ENCODE assay signal across 19 cellular contexts in the genomic region with DNA sequence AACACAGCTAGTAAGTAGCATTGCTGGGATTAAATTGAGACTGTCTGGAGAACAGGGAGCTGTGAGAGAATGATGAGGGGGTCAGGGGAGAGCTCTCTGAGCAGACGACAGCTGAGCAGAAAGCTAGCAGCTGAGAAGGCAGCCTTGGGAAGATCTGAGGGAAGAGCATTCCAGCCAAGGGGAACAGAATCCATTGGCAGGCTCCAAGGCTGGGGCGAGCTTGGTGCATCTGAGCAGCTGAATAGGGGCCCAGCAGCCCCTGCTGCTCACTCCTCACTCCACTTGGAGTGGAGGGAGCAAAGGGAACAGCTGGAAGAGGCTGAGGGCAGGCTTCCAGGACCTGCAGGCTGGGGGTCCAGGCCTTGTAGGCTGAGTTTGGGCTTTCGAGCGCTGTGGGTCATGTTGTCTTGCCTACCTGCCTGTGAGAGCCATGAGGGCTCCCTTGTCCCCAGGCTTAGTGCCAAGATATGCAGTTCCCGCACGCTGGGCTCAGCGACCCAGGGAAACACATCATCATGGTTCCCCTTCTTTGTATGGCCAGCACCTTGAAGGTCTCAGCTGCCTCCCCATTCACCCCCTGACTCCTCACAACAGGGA. TPM values are rescaled to one million over a fixed set of nuclear protein-coding genes. Genes with fewer than 3 reads are reported as not detected.
A peak's percentile ranks its signal among the peaks of the same experiment; 100 is the strongest.
DNase-seq lines count a peak whose midpoint lies in the region; ATAC-seq and TF ChIP-seq lines count a peak whose summit lies in the region.
"Had no signal": no experiment of that assay in that cellular context is flagged by ENCODE, and none has a peak within 500 bp of the region (broad histone marks: within the 10 kb centered on the region; RNA-seq: fewer than 3 reads in every experiment).

No MANE protein-coding gene starts in this region.

- H3K36me3 Mint-ChIP-seq in neural progenitor cell = peaks cover 4% of the 10 kb centered on the region
- H3K36me3 Mint-ChIP-seq: natural killer cell had no signal

- H3K36me3 ChIP-seq in A673 (ENCODE audit: insufficient read depth, low read length, poor library complexity, severe bottlenecking) (no peaks in the 10 kb centered on the region), neural progenitor cell (no peaks in the 10 kb centered on the region), left lung (no peaks in the 10 kb centered on the region)
- H3K36me3 ChIP-seq: cardiac muscle cell had no signal

- H3K9me3 ChIP-seq in A673 (ENCODE audit: low read depth, low read length, poor library complexity, severe bottlenecking) (peaks cover 7% of the 10 kb centered on the region), neural progenitor cell (ENCODE audit: low read depth) (no peaks in the 10 kb centered on the region), left lung (no peaks in the 10 kb centered on the region)

- H3K4me1 ChIP-seq in A673 (ENCODE audit: insufficient read depth, low read length, poor library complexity, severe bottlenecking) (peaks cover 12% of the 10 kb centered on the region), neural progenitor cell (no peaks in the 10 kb centered on the region), left lung (peaks cover 0 to under 1% of the 10 kb centered on the region in 2 donors)
- H3K4me1 ChIP-seq: tibial nerve had no signal

- TF ChIP-seq CTCF in A673 (conservative IDR thresholded peaks at IDR 0.05; ENCODE audit: low read depth, low read length) (no peak), neural progenitor cell (IDR thresholded peaks at IDR 0.05) (no peak), left lung (IDR thresholded peaks at IDR 0.05) (no peak)

- POLR2A ChIA-PET in A673 (lab: Charles Lee; ENCODE audit: low non-redundant PET) = no interaction called here

- H3K9me3 Mint-ChIP-seq in neural progenitor cell = peaks cover 16% of the 10 kb centered on the region
- H3K9me3 Mint-ChIP-seq: natural killer cell had no signal

- H3K27ac Mint-ChIP-seq in neural progenitor cell = peak overlapping the region; percentile 53
- H3K27ac Mint-ChIP-seq: activated B cell treated with CpG ODN at 0.5 μM for 24 hours, natural killer cell, progenitor cell of endocrine pancreas had no signal

- H3K27ac ChIP-seq in A673 (ENCODE audit: low read depth, low read length, poor library complexity, severe bottlenecking) (peak overlapping the region; percentile 2), neural progenitor cell (no peak overlapping the region), left lung (no peak overlapping the region)
- H3K27ac ChIP-seq: cardiac muscle cell, tibial nerve had no signal

- no peaks in the 10 kb centered on the region for H4K20me1 ChIP-seq in neural progenitor cell (ENCODE audit: low read depth)

- no peak overlapping the region for H3K4me3 Mint-ChIP-seq in neural progenitor cell
- H3K4me3 Mint-ChIP-seq: activated B cell treated with CpG ODN at 0.5 μM for 24 hours, natural killer cell had no signal

- DNase-seq in A673 (ENCODE audit: low spot score) = no peak
- DNase-seq in NCI-H1694 treated with DMSO at 0.1 percent for 48 hours (lab: John Stamatoyannopoulos, UW) = peak; percentile 26
- peak; percentile 70 for DNase-seq in cardiac septum (ENCODE audit: low spot score)
- DNase-seq in neural progenitor cell (ENCODE audit: low spot score) = no peak
- DNase-seq in OCI-M1 (lab: John Stamatoyannopoulos, UW) = no peak
- no peak for DNase-seq in left lung
- DNase-seq: activated B cell treated with CpG ODN at 0.5 μM for 24 hours; DMS153; erythroblast; mammary epithelial cell; natural killer cell; NCI-H2029; SIG-M5; stimulated activated CD4-positive, alpha-beta T cell treated with anti-CD3 and anti-CD28 coated beads, Interleukin-12 subunit alpha, Interleukin-12 subunit beta, amount 100 ng/mL, for 4 hours had no signal

- no peak overlapping the region for H3K9ac ChIP-seq in neural progenitor cell

- H3K4me1 Mint-ChIP-seq in neural progenitor cell = peaks cover 5% of the 10 kb centered on the region
- H3K4me1 Mint-ChIP-seq: activated B cell treated with CpG ODN at 0.5 μM for 24 hours, natural killer cell had no signal

- H3F3A ChIP-seq in neural progenitor cell (ENCODE audit: low read depth) = no peaks in the 10 kb centered on the region

- no peak overlapping the region for H3K4me2 ChIP-seq in neural progenitor cell

- no peaks in the 10 kb centered on the region for H3K79me2 ChIP-seq in neural progenitor cell (ENCODE audit: low read depth)

- intact Hi-C loops in A673 (cut with micrococcal nuclease; ENCODE audit: unreplicated experiment) = no loop called here
- intact Hi-C loops in cardiac septum (cut with DNase I) = no loop called here
- intact Hi-C loops in left lung (cut with DNase I) = no loop called here

- no peaks in the 10 kb centered on the region for H3K27me3 ChIP-seq in A673 (replicated peaks; ENCODE audit: insufficient read depth, low read depth, low read length, poor library complexity)
- no peaks in the 10 kb centered on the region for H3K27me3 ChIP-seq in neural progenitor cell
- H3K27me3 ChIP-seq in left lung = no peaks in the 10 kb centered on the region
- H3K27me3 ChIP-seq: cardiac muscle cell, tibial nerve had no signal

- no peak overlapping the region for H2AFZ ChIP-seq in neural progenitor cell (replicated peaks)

- H3K27me3 Mint-ChIP-seq in neural progenitor cell (ENCODE audit: insufficient read depth, low read depth) = peaks cover 7% of the 10 kb centered on the region

- CTCF ChIA-PET in A673 (lab: Charles Lee) = interaction anchor here (0.5 kb wide), 1 partner anchor 68 kb away, joined by 7 read pairs; no protein-coding TSS in a partner anchor

- BruUV-seq in A673 (replicated peaks; lab: Mats Ljungman, UMichigan) = no TSS peak

- no peak overlapping the region for H3K4me3 ChIP-seq in A673 (ENCODE audit: low read depth, low read length, poor library complexity, severe bottlenecking)
- no peak overlapping the region for H3K4me3 ChIP-seq in neural progenitor cell
- H3K4me3 ChIP-seq in left lung = no peak overlapping the region
- H3K4me3 ChIP-seq: cardiac muscle cell, tibial nerve had no signal

- ATAC-seq in HG02870 (IDR thresholded peaks at IDR 0.05; ENCODE audit: unreplicated experiment) (no peak), GM19351 (IDR thresholded peaks at IDR 0.05; ENCODE audit: unreplicated experiment) (no peak), left lung (no peak)
- ATAC-seq: natural killer cell had no signal

RNA-seq across cellular contexts. Expression of a gene that starts 10.5 kb away (rescaled TPM):
- total RNA-seq in A673 (2021) = 5.5 and 5.6 TPM in 2 replicates
- 44.1 TPM for total RNA-seq in cardiac septum
- 0.51 and 1.7 TPM in 2 replicates for total RNA-seq in neural progenitor cell (ENCODE audit: low replicate concordance)
- 10 to 100 TPM in 1 of 2 donors, 1 to 10 TPM in 1; 8.5 to 10.4 TPM for total RNA-seq in left lung

Comparison
In these comparisons a context has a peak if more than half of its experiments do, and no peak if none do; other contexts are left out.
1. DNase-seq: peak in NCI-H1694 treated with DMSO at 0.1 percent for 48 hours (single experiment) and cardiac septum (single experiment); none in A673 (single experiment), neural progenitor cell (single experiment), OCI-M1 (single experiment) and left lung (0 of 2).